1 cellular context compared by ENCODE assay signal in the genomic region with DNA sequence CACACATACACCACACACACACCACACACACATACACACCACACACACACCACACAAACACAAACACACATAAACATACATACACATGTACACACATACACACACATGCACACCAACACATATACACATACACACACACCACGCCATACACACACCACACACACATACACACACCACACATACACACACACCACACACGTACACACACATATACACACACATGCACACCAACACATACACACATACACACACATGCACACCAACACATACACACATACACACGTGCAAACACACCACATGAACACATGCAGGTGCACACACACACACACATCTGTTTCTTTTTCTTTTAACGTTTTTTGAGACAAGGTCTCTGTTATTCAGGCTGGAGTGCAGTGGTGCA.
TF ChIP-seq lines count a peak whose summit lies in the region.

No MANE protein-coding gene starts in this region.

TF ChIP-seq in K562, 482 proteins besides CTCF, POLR2A, EP300 and RAD21 (continued from another document and continues in another):
- TF ChIP-seq AFF1 (IDR thresholded peaks at IDR 0.05; ENCODE audit: low read depth in 1 of 2, partially characterized antibody in 2 of 2) (no peak), MLLT1 (IDR thresholded peaks at IDR 0.05) (peak in 1 of 2 experiments; percentile 76; a peak in 1 of 4 replicates), NCOA4 (IDR thresholded peaks at IDR 0.05; ENCODE audit: partially characterized antibody) (peak; percentile 59), GTF2E2 (tag; IDR thresholded peaks at IDR 0.05) (no peak), NCOA6 (IDR thresholded peaks at IDR 0.05) (no peak), RB1 (IDR thresholded peaks at IDR 0.05; ENCODE audit: low read depth) (no peak), SAP30 (IDR thresholded peaks at IDR 0.05; ENCODE audit: borderline replicate concordance, insufficient read depth, low read depth, low read length, poor library complexity, severe bottlenecking) (no peak), XRCC4 (IDR thresholded peaks at IDR 0.05; ENCODE audit: extremely low read depth, insufficient read depth, insufficient read length) (no peak), ZNF253 (CRISPR knock-in tag; conservative IDR thresholded peaks at IDR 0.05) (no peak), MCM7 (IDR thresholded peaks at IDR 0.05) (no peak), ESRRA (IDR thresholded peaks at IDR 0.05; ENCODE audit: borderline replicate concordance, low read depth) (no peak), POLR2AphosphoS5 (IDR thresholded peaks at IDR 0.05; ENCODE audit: control insufficient read depth, insufficient read depth, low read depth, low read length) (no peak), ZNF75A (CRISPR knock-in tag; IDR thresholded peaks at IDR 0.05) (no peak), ZNF785 (CRISPR knock-in tag; IDR thresholded peaks at IDR 0.05) (no peak), HDAC6 (IDR thresholded peaks at IDR 0.05; ENCODE audit: low read depth, low read length) (no peak), HNRNPL (IDR thresholded peaks at IDR 0.05; ENCODE audit: low read depth, low read length) (no peak), BDP1 (IDR thresholded peaks at IDR 0.05; ENCODE audit: insufficient read depth, insufficient read length) (no peak), ARID2 (IDR thresholded peaks at IDR 0.05) (0 out of 2 replicates have a peak, but pooled peaks have one; percentile 17), ARHGAP35 (IDR thresholded peaks at IDR 0.05; ENCODE audit: partially characterized antibody) (peak; percentile 67), RBM39 (optimal IDR thresholded peaks at IDR 0.05; ENCODE audit: low read depth, low read length) (no peak), CHD4 (IDR thresholded peaks at IDR 0.05; ENCODE audit: insufficient read depth, insufficient replicate concordance, low read depth, low read length, poor library complexity, severe bottlenecking) (no peak), KDM4B (IDR thresholded peaks at IDR 0.05; ENCODE audit: borderline replicate concordance in 2 of 2, low read depth in 1 of 2) (no peak), MCM2 (IDR thresholded peaks at IDR 0.05; ENCODE audit: low read depth) (no peak), RBM17 (IDR thresholded peaks at IDR 0.05; ENCODE audit: borderline replicate concordance, low read depth, low read length) (no peak), PHF20 (IDR thresholded peaks at IDR 0.05; ENCODE audit: partially characterized antibody) (peak; percentile 47), SP2 (IDR thresholded peaks at IDR 0.05; ENCODE audit: extremely low read depth, low read depth, low read length, poor library complexity, severe bottlenecking) (no peak), HIVEP1 (CRISPR knock-in tag; IDR thresholded peaks at IDR 0.05) (no peak), STAT5B (CRISPR knock-in tag; IDR thresholded peaks at IDR 0.05) (no peak), ZNF133 (CRISPR knock-in tag; IDR thresholded peaks at IDR 0.05) (no peak), PYGO2 (tag; IDR thresholded peaks at IDR 0.05) (no peak), CBX8 (IDR thresholded peaks at IDR 0.05; ENCODE audit: borderline replicate concordance, extremely low read depth, low read depth, low read length, poor library complexity, severe bottlenecking) (no peak), ZNF668 (CRISPR knock-in tag; IDR thresholded peaks at IDR 0.05) (no peak), MEIS2 (IDR thresholded peaks at IDR 0.05; ENCODE audit: partially characterized antibody) (no peak), HBP1 (CRISPR knock-in tag; IDR thresholded peaks at IDR 0.05) (peak; percentile 86; the same call in 1 of the 2 replicates), OTX1 (CRISPR knock-in tag; IDR thresholded peaks at IDR 0.05) (0 out of 2 replicates have a peak, but pooled peaks have one; percentile 44), BCOR (IDR thresholded peaks at IDR 0.05) (0 out of 2 replicates have a peak, but pooled peaks have one; percentile 35), ZNF431 (CRISPR knock-in tag; IDR thresholded peaks at IDR 0.05) (no peak), HDAC8 (tag; IDR thresholded peaks at IDR 0.05) (no peak)
- TF ChIP-seq, protein P1, sequence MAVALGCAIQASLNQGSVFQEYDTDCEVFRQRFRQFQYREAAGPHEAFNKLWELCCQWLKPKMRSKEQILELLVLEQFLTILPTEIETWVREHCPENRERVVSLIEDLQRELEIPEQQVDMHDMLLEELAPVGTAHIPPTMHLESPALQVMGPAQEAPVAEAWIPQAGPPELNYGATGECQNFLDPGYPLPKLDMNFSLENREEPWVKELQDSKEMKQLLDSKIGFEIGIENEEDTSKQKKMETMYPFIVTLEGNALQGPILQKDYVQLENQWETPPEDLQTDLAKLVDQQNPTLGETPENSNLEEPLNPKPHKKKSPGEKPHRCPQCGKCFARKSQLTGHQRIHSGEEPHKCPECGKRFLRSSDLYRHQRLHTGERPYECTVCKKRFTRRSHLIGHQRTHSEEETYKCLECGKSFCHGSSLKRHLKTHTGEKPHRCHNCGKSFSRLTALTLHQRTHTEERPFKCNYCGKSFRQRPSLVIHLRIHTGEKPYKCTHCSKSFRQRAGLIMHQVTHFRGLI (CRISPR knock-in tag; IDR thresholded peaks at IDR 0.05): no peak
- TF ChIP-seq, protein P2, sequence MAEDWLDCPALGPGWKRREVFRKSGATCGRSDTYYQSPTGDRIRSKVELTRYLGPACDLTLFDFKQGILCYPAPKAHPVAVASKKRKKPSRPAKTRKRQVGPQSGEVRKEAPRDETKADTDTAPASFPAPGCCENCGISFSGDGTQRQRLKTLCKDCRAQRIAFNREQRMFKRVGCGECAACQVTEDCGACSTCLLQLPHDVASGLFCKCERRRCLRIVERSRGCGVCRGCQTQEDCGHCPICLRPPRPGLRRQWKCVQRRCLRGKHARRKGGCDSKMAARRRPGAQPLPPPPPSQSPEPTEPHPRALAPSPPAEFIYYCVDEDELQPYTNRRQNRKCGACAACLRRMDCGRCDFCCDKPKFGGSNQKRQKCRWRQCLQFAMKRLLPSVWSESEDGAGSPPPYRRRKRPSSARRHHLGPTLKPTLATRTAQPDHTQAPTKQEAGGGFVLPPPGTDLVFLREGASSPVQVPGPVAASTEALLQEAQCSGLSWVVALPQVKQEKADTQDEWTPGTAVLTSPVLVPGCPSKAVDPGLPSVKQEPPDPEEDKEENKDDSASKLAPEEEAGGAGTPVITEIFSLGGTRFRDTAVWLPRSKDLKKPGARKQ (CRISPR knock-in tag; IDR thresholded peaks at IDR 0.05): no peak
- TF ChIP-seq, protein P3, sequence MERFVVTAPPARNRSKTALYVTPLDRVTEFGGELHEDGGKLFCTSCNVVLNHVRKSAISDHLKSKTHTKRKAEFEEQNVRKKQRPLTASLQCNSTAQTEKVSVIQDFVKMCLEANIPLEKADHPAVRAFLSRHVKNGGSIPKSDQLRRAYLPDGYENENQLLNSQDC (CRISPR knock-in tag; IDR thresholded peaks at IDR 0.05): no peak
- TF ChIP-seq, protein P4, sequence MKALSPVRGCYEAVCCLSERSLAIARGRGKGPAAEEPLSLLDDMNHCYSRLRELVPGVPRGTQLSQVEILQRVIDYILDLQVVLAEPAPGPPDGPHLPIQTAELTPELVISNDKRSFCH (CRISPR knock-in tag; IDR thresholded peaks at IDR 0.05): no peak
- TF ChIP-seq, protein P4 (tag; IDR thresholded peaks at IDR 0.05): no peak
- TF ChIP-seq, protein P5, sequence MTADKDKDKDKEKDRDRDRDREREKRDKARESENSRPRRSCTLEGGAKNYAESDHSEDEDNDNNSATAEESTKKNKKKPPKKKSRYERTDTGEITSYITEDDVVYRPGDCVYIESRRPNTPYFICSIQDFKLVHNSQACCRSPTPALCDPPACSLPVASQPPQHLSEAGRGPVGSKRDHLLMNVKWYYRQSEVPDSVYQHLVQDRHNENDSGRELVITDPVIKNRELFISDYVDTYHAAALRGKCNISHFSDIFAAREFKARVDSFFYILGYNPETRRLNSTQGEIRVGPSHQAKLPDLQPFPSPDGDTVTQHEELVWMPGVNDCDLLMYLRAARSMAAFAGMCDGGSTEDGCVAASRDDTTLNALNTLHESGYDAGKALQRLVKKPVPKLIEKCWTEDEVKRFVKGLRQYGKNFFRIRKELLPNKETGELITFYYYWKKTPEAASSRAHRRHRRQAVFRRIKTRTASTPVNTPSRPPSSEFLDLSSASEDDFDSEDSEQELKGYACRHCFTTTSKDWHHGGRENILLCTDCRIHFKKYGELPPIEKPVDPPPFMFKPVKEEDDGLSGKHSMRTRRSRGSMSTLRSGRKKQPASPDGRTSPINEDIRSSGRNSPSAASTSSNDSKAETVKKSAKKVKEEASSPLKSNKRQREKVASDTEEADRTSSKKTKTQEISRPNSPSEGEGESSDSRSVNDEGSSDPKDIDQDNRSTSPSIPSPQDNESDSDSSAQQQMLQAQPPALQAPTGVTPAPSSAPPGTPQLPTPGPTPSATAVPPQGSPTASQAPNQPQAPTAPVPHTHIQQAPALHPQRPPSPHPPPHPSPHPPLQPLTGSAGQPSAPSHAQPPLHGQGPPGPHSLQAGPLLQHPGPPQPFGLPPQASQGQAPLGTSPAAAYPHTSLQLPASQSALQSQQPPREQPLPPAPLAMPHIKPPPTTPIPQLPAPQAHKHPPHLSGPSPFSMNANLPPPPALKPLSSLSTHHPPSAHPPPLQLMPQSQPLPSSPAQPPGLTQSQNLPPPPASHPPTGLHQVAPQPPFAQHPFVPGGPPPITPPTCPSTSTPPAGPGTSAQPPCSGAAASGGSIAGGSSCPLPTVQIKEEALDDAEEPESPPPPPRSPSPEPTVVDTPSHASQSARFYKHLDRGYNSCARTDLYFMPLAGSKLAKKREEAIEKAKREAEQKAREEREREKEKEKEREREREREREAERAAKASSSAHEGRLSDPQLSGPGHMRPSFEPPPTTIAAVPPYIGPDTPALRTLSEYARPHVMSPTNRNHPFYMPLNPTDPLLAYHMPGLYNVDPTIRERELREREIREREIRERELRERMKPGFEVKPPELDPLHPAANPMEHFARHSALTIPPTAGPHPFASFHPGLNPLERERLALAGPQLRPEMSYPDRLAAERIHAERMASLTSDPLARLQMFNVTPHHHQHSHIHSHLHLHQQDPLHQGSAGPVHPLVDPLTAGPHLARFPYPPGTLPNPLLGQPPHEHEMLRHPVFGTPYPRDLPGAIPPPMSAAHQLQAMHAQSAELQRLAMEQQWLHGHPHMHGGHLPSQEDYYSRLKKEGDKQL (CRISPR knock-in tag; IDR thresholded peaks at IDR 0.05; ENCODE audit: borderline replicate concordance): no peak
